17 cellular contexts compared by ENCODE assay signal in the genomic region with DNA sequence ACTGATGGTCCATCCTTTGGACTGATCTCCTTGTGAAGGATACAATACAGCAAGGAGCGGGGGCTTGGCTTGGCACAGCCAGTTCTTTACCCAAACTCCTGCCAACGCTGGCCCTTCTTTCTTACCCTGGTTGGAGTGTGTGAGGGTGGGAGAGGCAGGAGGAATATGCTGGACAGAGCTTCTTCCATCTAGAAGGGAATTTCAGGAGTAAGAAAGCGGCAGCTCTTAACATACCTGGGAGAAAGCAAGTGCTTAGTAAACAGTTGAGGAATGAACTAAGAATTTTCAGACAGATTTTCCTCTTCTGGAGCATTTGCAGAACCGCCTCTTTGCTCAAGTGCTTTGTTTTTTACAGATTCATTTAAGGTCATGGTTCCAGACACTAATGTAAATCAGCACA.
DNase-seq lines count a peak whose midpoint lies in the region; FAIRE-seq and TF ChIP-seq lines count a peak whose summit lies in the region.
"Had no signal": no experiment of that assay in that cellular context is flagged by ENCODE, and none has a peak within 500 bp of the region (broad histone marks: within the 10 kb centered on the region; RNA-seq: fewer than 3 reads in every experiment).

No MANE protein-coding gene starts in this region.

- intact Hi-C loops in mammary epithelial cell (cut with micrococcal nuclease) = no loop called here
- intact Hi-C loops in MCF 10A (cut with micrococcal nuclease) = no loop called here
- intact Hi-C loops in dorsolateral prefrontal cortex (cut with DNase I) = no loop called here
- intact Hi-C loops in uterus (cut with DNase I; ENCODE audit: low total_unique reads) = loop anchor here (10.0 kb wide), 2 partner anchors 242 to 682 kb away; a partner anchor contains a TSS

- TF ChIP-seq POLR2A in H1 (IDR thresholded peaks at IDR 0.05; ENCODE audit: control extremely low read depth in 1 of 2, low read depth in 2 of 2, low read length in 2 of 2) (no peak), uterus (IDR thresholded peaks at IDR 0.05) (no peak)

- H3K4me1 Mint-ChIP-seq in MCF 10A (ENCODE audit: insufficient read depth, unreplicated experiment) = peaks cover 20% of the 10 kb centered on the region

- no peak overlapping the region for H3K14ac ChIP-seq in H1 (ENCODE audit: insufficient read length)

- dilution Hi-C loops in mammary epithelial cell (cut with HindIII; ENCODE audit: low sequenced_read_pairs) = loop anchor here (5.0 kb wide), 1 partner anchor 65 kb away; no protein-coding TSS in a partner anchor

- H4K91ac ChIP-seq in H1 (replicated peaks; ENCODE audit: insufficient read length, low read length) = no peak overlapping the region

- H4K8ac ChIP-seq in H1 (ENCODE audit: extremely low read depth, insufficient read depth, low read length) = no peak overlapping the region

- TF ChIP-seq CTCF in mammary epithelial cell (conservative IDR thresholded peaks at IDR 0.05 in 1 of 2, IDR thresholded peaks at IDR 0.05 in 1 of 2; ENCODE audit: extremely low read depth in 1 of 2, insufficient read depth in 1 of 2, low read depth in 1 of 2, low read length in 2 of 2) = no peak
- no peak for TF ChIP-seq CTCF in MCF 10A (IDR thresholded peaks at IDR 0.05; ENCODE audit: unreplicated experiment)
- TF ChIP-seq CTCF in H1 (IDR thresholded peaks at IDR 0.05; ENCODE audit: control extremely low read depth in 1 of 3, insufficient read depth in 1 of 3, low read depth in 1 of 3, low read length in 3 of 3) = no peak
- no peak for TF ChIP-seq CTCF in dorsolateral prefrontal cortex (IDR thresholded peaks at IDR 0.05 in 54 of 56, conservative IDR thresholded peaks at IDR 0.05 in 2 of 56; ENCODE audit: low read depth in 1 of 56, partially characterized antibody in 56 of 56)
- TF ChIP-seq CTCF in uterus (IDR thresholded peaks at IDR 0.05) = no peak

- H3K27ac Mint-ChIP-seq in MCF 10A (ENCODE audit: low read depth, unreplicated experiment) = no peak overlapping the region
- H3K27ac Mint-ChIP-seq: CD8-positive, alpha-beta memory T cell had no signal

- H2AFZ ChIP-seq in mammary epithelial cell (ENCODE audit: low read depth, low read length) (no peak overlapping the region), H1 (ENCODE audit: low read length) (no peak overlapping the region)

- no peak overlapping the region for H2BK12ac ChIP-seq in H1 (ENCODE audit: low read depth, low read length)

- no peak overlapping the region for H3K4me3 Mint-ChIP-seq in MCF 10A (ENCODE audit: unreplicated experiment)
- H3K4me3 Mint-ChIP-seq: CD8-positive, alpha-beta memory T cell had no signal

- no peak overlapping the region for H2BK15ac ChIP-seq in H1 (ENCODE audit: low read length)

- no peaks in the 10 kb centered on the region for H3K27me3 ChIP-seq in mammary epithelial cell (ENCODE audit: insufficient read depth, low read length)
- no peaks in the 10 kb centered on the region for H3K27me3 ChIP-seq in H1 (replicated peaks in 1 of 4; ENCODE audit: control insufficient read depth in 3 of 4, extremely low read depth in 1 of 4, insufficient read depth in 3 of 4, low read length in 3 of 4)
- no peaks in the 10 kb centered on the region for H3K27me3 ChIP-seq in small intestine (ENCODE audit: control insufficient read depth in 2 of 2, insufficient read depth in 2 of 2, low read length in 2 of 2)
- H3K27me3 ChIP-seq in dorsolateral prefrontal cortex = peaks cover 0 to 19% (median 0%) of the 10 kb centered on the region in 45 donors
- H3K27me3 ChIP-seq in uterus = no peaks in the 10 kb centered on the region
- H3K27me3 ChIP-seq: BLaER1 treated with 17β-estradiol and CSF1 and Interleukin-3, amounts not matched to agents 10 nM and 100 nM; SJCRH30 had no signal

- BruUV-seq in mammary epithelial cell (replicated peaks; lab: Mats Ljungman, UMichigan) = TSS peak; percentile 43
- BruUV-seq in MCF 10A (replicated peaks; lab: Mats Ljungman, UMichigan) = no TSS peak

- H3K79me1 ChIP-seq in H1 (ENCODE audit: low read depth, low read length) = peaks cover 17% of the 10 kb centered on the region

- CTCF ChIA-PET in mammary epithelial cell (lab: Charles Lee; ENCODE audit: low non-redundant PET) (no interaction called here), MCF 10A (lab: Yijun Ruan, JAX) (interaction anchor here (0.6 to 7.2 kb wide), 5 partner anchors 8 to 451 kb away, joined by 3 to 93 read pairs (median 4); a partner anchor contains a TSS), H1 (lab: Charles Lee; ENCODE audit: partially characterized antibody) (interaction anchor here (1.0 to 5.0 kb wide), 10 partner anchors 8 to 235 kb away, joined by 3 to 47 read pairs (median 4); a partner anchor contains a TSS)

- H3K9me3 ChIP-seq in mammary epithelial cell (replicated peaks; ENCODE audit: insufficient read depth, low read length) (no peaks in the 10 kb centered on the region), H1 (ENCODE audit: insufficient read depth in 2 of 2, low read depth in 1 of 2, low read length in 1 of 2) (no peaks in the 10 kb centered on the region), small intestine (ENCODE audit: control insufficient read depth, low read depth) (no peaks in the 10 kb centered on the region), uterus (no peaks in the 10 kb centered on the region)
- H3K9me3 ChIP-seq: BLaER1 treated with 17β-estradiol and CSF1 and Interleukin-3, amounts not matched to agents 10 nM and 100 nM; SJCRH30 had no signal

- H3K4me3 ChIP-seq in mammary epithelial cell (replicated peaks in 1 of 3; ENCODE audit: insufficient read depth in 1 of 3, low read depth in 2 of 3, low read length in 3 of 3) = no peak overlapping the region
- no peak overlapping the region; a peak in 1 of 8 replicates for H3K4me3 ChIP-seq in H1 (ENCODE audit: extremely low read depth in 1 of 4, insufficient read depth in 2 of 4, low read depth in 3 of 4, low read length in 4 of 4)
- H3K4me3 ChIP-seq in small intestine (ENCODE audit: low read depth in 1 of 2, low read length in 2 of 2) = no peak overlapping the region
- no peak overlapping the region for H3K4me3 ChIP-seq in dorsolateral prefrontal cortex
- no peak overlapping the region for H3K4me3 ChIP-seq in uterus
- H3K4me3 ChIP-seq: BLaER1 treated with 17β-estradiol and CSF1 and Interleukin-3, amounts not matched to agents 10 nM and 100 nM; K562; SJCRH30 had no signal

- 83% methylated on average over 4 of the region's 4 CpGs for WGBS in mammary epithelial cell (ENCODE audit: low coverage, missing lambda C conversion rate)
- 96% methylated on average over 4 of the region's 4 CpGs; no CpG with 5 or more reads in 1 of the 2 experiments for WGBS in H1 (ENCODE audit: extremely low coverage in 1 of 2, insufficient coverage in 1 of 2, insufficient read length in 1 of 2, insufficient replicate concordance in 2 of 2, low coverage in 1 of 2, low lambda C conversion rate in 2 of 2, missing lambda C conversion rate in 1 of 2), 2 experiments
- WGBS in small intestine, 3 donors = 70 to 90% (median 88%) methylated on average over 4 of the region's 4 CpGs

- peak overlapping the region; percentile 62; the same call in 1 of the 2 replicates for H3K18ac ChIP-seq in H1 (ENCODE audit: extremely low read depth, low read length)

- H3K27ac ChIP-seq in mammary epithelial cell (ENCODE audit: insufficient read depth, low read depth, low read length) = no peak overlapping the region
- no peak overlapping the region for H3K27ac ChIP-seq in H1 (ENCODE audit: low read depth, low read length)
- peak overlapping the region; percentile 8 to 77 for H3K27ac ChIP-seq in small intestine (ENCODE audit: low read depth in 1 of 2, low read length in 1 of 2)
- no peak overlapping the region for H3K27ac ChIP-seq in dorsolateral prefrontal cortex
- no peak overlapping the region for H3K27ac ChIP-seq in uterus
- H3K27ac ChIP-seq: RWPE1, SJCRH30 had no signal

- FAIRE-seq in H1 (lab: Jason Lieb, UNC) = no peak
- no peak for FAIRE-seq in small intestine (lab: Jason Lieb, UNC)
- FAIRE-seq: K562 had no signal

- no peak overlapping the region for H2BK5ac ChIP-seq in H1 (ENCODE audit: low read depth, low read length)

- H3K4ac ChIP-seq in H1 (replicated peaks; ENCODE audit: insufficient read length, low read depth, low read length) = no peak overlapping the region

- H3K9ac ChIP-seq in mammary epithelial cell (ENCODE audit: insufficient read depth, low read length) (no peak overlapping the region), H1 (replicated peaks in 1 of 4; ENCODE audit: extremely low read depth in 1 of 4, low read depth in 3 of 4, low read length in 3 of 4) (no peak overlapping the region)

- H3K9me3 Mint-ChIP-seq in MCF 10A (ENCODE audit: unreplicated experiment) = no peaks in the 10 kb centered on the region
- H3K9me3 Mint-ChIP-seq: CD8-positive, alpha-beta memory T cell had no signal

- no peak overlapping the region for H2BK20ac ChIP-seq in H1 (ENCODE audit: low read length)

- H3K4me1 ChIP-seq in mammary epithelial cell (ENCODE audit: insufficient read depth, low read length) (peaks cover 14% of the 10 kb centered on the region), H1 (replicated peaks in 1 of 4; ENCODE audit: control insufficient read depth in 3 of 4, insufficient read depth in 4 of 4, low read length in 3 of 4) (peaks cover 0 to 16% (median 5%) of the 10 kb centered on the region in 4 experiments; a peak in 6 of 7 replicates), small intestine (ENCODE audit: control insufficient read depth in 2 of 2, insufficient read depth in 1 of 2, low read depth in 1 of 2, low read length in 1 of 2) (peaks cover 5 to 10% of the 10 kb centered on the region in 2 donors), uterus (no peaks in the 10 kb centered on the region)
- H3K4me1 ChIP-seq: SJCRH30 had no signal

- H3K79me2 ChIP-seq in mammary epithelial cell (ENCODE audit: insufficient read depth, low read length) (peaks cover 53% of the 10 kb centered on the region), H1 (ENCODE audit: control insufficient read depth in 1 of 2, insufficient read depth in 2 of 2, low read length in 2 of 2) (peaks cover 0 to 57% of the 10 kb centered on the region in 2 experiments; a peak in 3 of 4 replicates)

- POLR2A ChIA-PET in MCF 10A (lab: Yijun Ruan, JAX) = interaction anchor here (0.6 to 7.0 kb wide), 8 partner anchors 21 to 553 kb away, joined by 3 to 65 read pairs (median 4); no protein-coding TSS in a partner anchor
- POLR2A ChIA-PET in H1 (lab: Charles Lee; ENCODE audit: partially characterized antibody) = interaction anchor here (0.8 to 1.6 kb wide), 3 partner anchors 9 to 71 kb away, joined by 3 to 5 read pairs (median 4); no protein-coding TSS in a partner anchor

- H3K23me2 ChIP-seq in H1 (ENCODE audit: low read depth, low read length) = no peaks in the 10 kb centered on the region

- H2AK5ac ChIP-seq in H1 (ENCODE audit: low read depth, low read length) = peak overlapping the region; percentile 29; the same call in 1 of the 2 replicates

- in situ Hi-C loops in mammary epithelial cell (cut with MboI; ENCODE audit: low sequenced_read_pairs in 2 of 2) = loop anchor here (5.0 to 25.0 kb wide), 2 partner anchors 60 to 480 kb away; no protein-coding TSS in a partner anchor

- H3K36me3 Mint-ChIP-seq in MCF 10A (ENCODE audit: insufficient read depth, unreplicated experiment) = no peaks in the 10 kb centered on the region
- H3K36me3 Mint-ChIP-seq: CD8-positive, alpha-beta memory T cell had no signal

- no peak overlapping the region for H2BK120ac ChIP-seq in H1 (replicated peaks; ENCODE audit: low read depth, low read length)

- H3K36me3 ChIP-seq in mammary epithelial cell (ENCODE audit: insufficient read depth, low read length) (no peaks in the 10 kb centered on the region), H1 (ENCODE audit: control insufficient read depth in 2 of 4, insufficient read depth in 4 of 4, low read length in 3 of 4) (no peaks in the 10 kb centered on the region), small intestine (ENCODE audit: control insufficient read depth in 2 of 2, insufficient read depth in 2 of 2, low read length in 2 of 2) (no peaks in the 10 kb centered on the region), uterus (no peaks in the 10 kb centered on the region)
- H3K36me3 ChIP-seq: BLaER1 treated with 17β-estradiol and CSF1 and Interleukin-3, amounts not matched to agents 10 nM and 100 nM; SJCRH30 had no signal

- no peaks in the 10 kb centered on the region for H3K27me3 Mint-ChIP-seq in MCF 10A (ENCODE audit: insufficient read depth, unreplicated experiment)

- no peak overlapping the region for H4K5ac ChIP-seq in H1 (ENCODE audit: insufficient read length, low read depth, low read length)

- H3K23ac ChIP-seq in H1 (ENCODE audit: insufficient read length) = no peak overlapping the region

- H4K20me1 ChIP-seq in mammary epithelial cell (ENCODE audit: insufficient read depth, low read length) = no peaks in the 10 kb centered on the region
- H4K20me1 ChIP-seq in H1 (replicated peaks in 1 of 2; ENCODE audit: control insufficient read depth in 1 of 2, insufficient read depth in 2 of 2, low read length in 2 of 2) = peaks cover under 1 to 5% of the 10 kb centered on the region in 2 experiments

- H3K56ac ChIP-seq in H1 (replicated peaks; ENCODE audit: insufficient read length, low read depth, low read length) = no peak overlapping the region

- no peak for TF ChIP-seq RAD21 in H1 (IDR thresholded peaks at IDR 0.05 in 1 of 2, conservative IDR thresholded peaks at IDR 0.05 in 1 of 2; ENCODE audit: low read depth in 2 of 2, low read length in 2 of 2)

- no peak for TF ChIP-seq EP300 in H1 (IDR thresholded peaks at IDR 0.05; ENCODE audit: borderline replicate concordance in 1 of 2, low read depth in 2 of 2, low read length in 2 of 2)

- H3K4me2 ChIP-seq in mammary epithelial cell (ENCODE audit: insufficient read depth, low read depth, low read length) (no peak overlapping the region), H1 (ENCODE audit: insufficient read depth in 1 of 2, low read depth in 2 of 2, low read length in 2 of 2) (no peak overlapping the region)

- no peak for DNase-seq in mammary epithelial cell
- DNase-seq in MCF 10A (ENCODE audit: unreplicated experiment) = no peak
- DNase-seq in H1 (ENCODE audit: low read depth in 1 of 2, low spot score in 2 of 2) = no peak
- no peak for DNase-seq in small intestine
- DNase-seq in dorsolateral prefrontal cortex = no peak
- DNase-seq in activated CD4-positive, CD25-positive, alpha-beta regulatory T cell (lab: John Stamatoyannopoulos, UW) = no peak
- no peak for DNase-seq in uterus
- DNase-seq: CD8-positive, alpha-beta memory T cell; DND-41; NCI-H1105; NCI-H2081; NCI-H774; OCI-M1; SJCRH30 had no signal

Comparison
In these comparisons a context has a peak if more than half of its experiments do, and no peak if none do; other contexts are left out.
1. H3K27ac ChIP-seq: peak in small intestine (2 of 2); none in mammary epithelial cell (single experiment), H1 (single experiment), dorsolateral prefrontal cortex (0 of 59) and uterus (0 of 2).